ENCODE assay signal across 1 cellular context in the genomic region with DNA sequence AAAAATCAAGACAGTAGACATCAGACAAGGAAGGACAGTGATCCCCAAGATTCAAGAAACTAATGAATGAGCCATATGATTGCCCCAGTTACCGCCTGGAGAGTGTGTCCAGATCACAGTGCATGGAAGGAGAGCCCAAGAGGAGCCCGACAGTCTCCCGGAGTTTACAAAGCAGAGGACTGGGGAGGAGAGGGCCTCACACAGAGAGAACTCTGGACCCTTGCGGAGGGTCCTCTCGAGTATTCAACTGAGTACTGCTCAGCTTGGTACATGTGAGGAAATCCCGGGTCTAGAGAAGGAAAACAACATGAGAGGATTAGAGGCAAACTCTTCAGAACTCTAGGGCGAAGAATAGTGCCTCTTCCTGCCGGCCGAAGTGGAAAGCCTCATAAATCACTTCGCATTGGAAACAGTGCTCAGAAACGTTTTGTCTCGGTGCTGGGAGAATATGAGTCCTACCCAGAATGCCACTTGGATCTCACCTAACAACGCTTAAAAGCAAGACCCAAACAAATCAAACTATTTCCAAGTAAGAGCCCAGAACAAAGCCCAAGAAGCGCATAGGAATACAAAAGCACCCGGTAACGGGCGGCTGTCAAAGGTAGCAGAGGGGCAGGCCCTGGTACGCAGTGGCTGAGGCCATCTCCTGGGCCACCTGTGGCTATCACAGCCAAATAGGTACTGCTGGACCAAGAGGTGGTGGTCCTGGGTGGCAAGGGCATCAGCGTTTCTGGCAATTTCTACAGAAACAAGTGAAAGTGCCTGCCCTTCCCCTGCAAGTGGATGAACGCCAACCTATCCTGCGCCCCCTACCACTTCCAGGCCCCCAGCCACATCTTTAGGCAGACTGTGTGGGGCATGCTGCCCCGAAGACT.
TF ChIP-seq lines count a peak whose summit lies in the region.

No MANE protein-coding gene starts in this region.

TF ChIP-seq in endothelial cell of umbilical vein, 7 proteins besides CTCF, POLR2A, EP300 and RAD21 (continued from another document):
- TF ChIP-seq EZH2 (IDR thresholded peaks at IDR 0.05; ENCODE audit: borderline replicate concordance, low read depth, low read length, severe bottlenecking) = no peak
- TF ChIP-seq, protein P1, sequence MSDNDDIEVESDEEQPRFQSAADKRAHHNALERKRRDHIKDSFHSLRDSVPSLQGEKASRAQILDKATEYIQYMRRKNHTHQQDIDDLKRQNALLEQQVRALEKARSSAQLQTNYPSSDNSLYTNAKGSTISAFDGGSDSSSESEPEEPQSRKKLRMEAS (IDR thresholded peaks at IDR 0.05; ENCODE audit: insufficient read depth, insufficient read length) = no peak
- TF ChIP-seq POLR2AphosphoS5 (IDR thresholded peaks at IDR 0.05; ENCODE audit: insufficient read depth, low read depth, low read length) = no peak
- no peak for TF ChIP-seq MYC (IDR thresholded peaks at IDR 0.05; ENCODE audit: low read depth, low read length)
